In genomic region chr20:6940052-6940451, GRCh38 we compare ENCODE assay signal across 8 cellular contexts.
DNase-seq lines count a peak whose midpoint lies in the region; ATAC-seq and TF ChIP-seq lines count a peak whose summit lies in the region.

No MANE protein-coding gene starts in this region.

- H3K9me2 ChIP-seq in PC-3 (replicated peaks; ENCODE audit: low read length) = no peaks in the 10 kb centered on the region

- DNase-seq in heart right ventricle = peak in 1 of 2 donors; percentile 4
- no peak for DNase-seq in left cardiac atrium
- peak; percentile 63 for DNase-seq in PC-3
- peak; percentile 6 for DNase-seq in fibroblast of pulmonary artery (ENCODE audit: low read depth)
- DNase-seq in HK-2 (ENCODE audit: unreplicated experiment) = no peak
- DNase-seq in CD8-positive, alpha-beta T cell = no peak
- no peak for DNase-seq in amniotic stem cell (lab: John Stamatoyannopoulos, UW)

- ATAC-seq in heart right ventricle (no peak), left cardiac atrium (no peak), PC-3 (no peak), GM19328 (IDR thresholded peaks at IDR 0.05; ENCODE audit: unreplicated experiment) (no peak)
- no peak for ATAC-seq in CD8-positive, alpha-beta T cell

- no peaks in the 10 kb centered on the region for H3K4me1 Mint-ChIP-seq in CD8-positive, alpha-beta T cell (ENCODE audit: low read depth)

- BruUV-seq in PC-3 (replicated peaks; lab: Mats Ljungman, UMichigan) = no TSS peak

- H3K9me3 Mint-ChIP-seq in CD8-positive, alpha-beta T cell = no peaks in the 10 kb centered on the region

- H2AFZ ChIP-seq in PC-3 (ENCODE audit: low read length) = no peak overlapping the region

- H4K20me1 ChIP-seq in PC-3 (ENCODE audit: low read length) = no peaks in the 10 kb centered on the region

- POLR2A ChIA-PET in PC-3 (lab: Charles Lee; ENCODE audit: unreplicated experiment) = no interaction called here
- POLR2A ChIA-PET in CD8-positive, alpha-beta T cell (lab: Charles Lee) = no interaction called here

- H3K9me3 ChIP-seq in heart right ventricle (no peaks in the 10 kb centered on the region), PC-3 (ENCODE audit: low read length) (no peaks in the 10 kb centered on the region)
- H3K9me3 ChIP-seq in CD8-positive, alpha-beta T cell (ENCODE audit: low read length) = no peaks in the 10 kb centered on the region

- H3K36me3 ChIP-seq in heart right ventricle = no peaks in the 10 kb centered on the region
- H3K36me3 ChIP-seq in PC-3 (ENCODE audit: low read depth, low read length) = no peaks in the 10 kb centered on the region
- no peaks in the 10 kb centered on the region for H3K36me3 ChIP-seq in CD8-positive, alpha-beta T cell (ENCODE audit: insufficient read depth, low read length)

- H3K27me3 Mint-ChIP-seq in CD8-positive, alpha-beta T cell (ENCODE audit: low read depth) = no peaks in the 10 kb centered on the region

- H3F3A ChIP-seq in PC-3 (ENCODE audit: low read length, unreplicated experiment) = no peaks in the 10 kb centered on the region

- WGBS in heart right ventricle, 2 donors = 48 to 57% methylated on average over 5 of the region's 5 CpGs

- no peaks in the 10 kb centered on the region for H3K79me2 ChIP-seq in PC-3 (ENCODE audit: low read length)

- no peak overlapping the region for H3K4me3 Mint-ChIP-seq in CD8-positive, alpha-beta T cell

- H3K9ac ChIP-seq in PC-3 (ENCODE audit: low read length) = no peak overlapping the region

- TF ChIP-seq CTCF in heart right ventricle (IDR thresholded peaks at IDR 0.05) (peak in 6 of 9 donors; percentile 7 to 40 (median 18)), PC-3 (conservative IDR thresholded peaks at IDR 0.05; ENCODE audit: low read depth, low read length) (peak; percentile 91), fibroblast of pulmonary artery (IDR thresholded peaks at IDR 0.05; ENCODE audit: low read length, missing control alignments) (no peak)
- TF ChIP-seq CTCF in CD8-positive, alpha-beta T cell (IDR thresholded peaks at IDR 0.05) = no peak

- H3K27ac ChIP-seq in heart right ventricle (no peak overlapping the region), PC-3 (ENCODE audit: low read length) (no peak overlapping the region)
- H3K27ac ChIP-seq in CD8-positive, alpha-beta T cell (ENCODE audit: low read depth, low read length) = no peak overlapping the region

- no peak overlapping the region for H3K27ac Mint-ChIP-seq in CD8-positive, alpha-beta T cell

- H3K27me3 ChIP-seq in heart right ventricle (no peaks in the 10 kb centered on the region), PC-3 (ENCODE audit: low read length) (peaks cover 76% of the 10 kb centered on the region)
- no peaks in the 10 kb centered on the region for H3K27me3 ChIP-seq in CD8-positive, alpha-beta T cell (ENCODE audit: insufficient read depth, low read length)

- no peak overlapping the region for H3K4me3 ChIP-seq in heart right ventricle
- no peak overlapping the region for H3K4me3 ChIP-seq in PC-3 (ENCODE audit: low read length)
- H3K4me3 ChIP-seq in fibroblast of pulmonary artery (replicated peaks; ENCODE audit: low read depth, low read length) = no peak overlapping the region
- H3K4me3 ChIP-seq in CD8-positive, alpha-beta T cell (ENCODE audit: low read depth, low read length) = no peak overlapping the region

- no peaks in the 10 kb centered on the region for H3K36me3 Mint-ChIP-seq in CD8-positive, alpha-beta T cell

- no peak overlapping the region for H3K4me2 ChIP-seq in PC-3 (ENCODE audit: low read length)

- intact Hi-C loops in heart right ventricle (cut with DNase I) (no loop called here), left cardiac atrium (cut with DNase I) (no loop called here), PC-3 (cut with micrococcal nuclease) (no loop called here)
- intact Hi-C loops in CD8-positive, alpha-beta T cell (cut with DNase I, micrococcal nuclease) = no loop called here

- CTCF ChIA-PET in PC-3 (lab: Charles Lee) = no interaction called here
- CTCF ChIA-PET in CD8-positive, alpha-beta T cell (lab: Charles Lee) = no interaction called here

- no peaks in the 10 kb centered on the region for H3K4me1 ChIP-seq in heart right ventricle
- H3K4me1 ChIP-seq in PC-3 (ENCODE audit: insufficient read depth, low read length) = no peaks in the 10 kb centered on the region
- no peaks in the 10 kb centered on the region for H3K4me1 ChIP-seq in CD8-positive, alpha-beta T cell (ENCODE audit: insufficient read depth, low read length)

Comparison
In these comparisons a context has a peak if more than half of its experiments do, and no peak if none do; other contexts are left out.
1. DNase-seq: peak in PC-3 (single experiment) and fibroblast of pulmonary artery (single experiment); none in left cardiac atrium (single experiment), HK-2 (single experiment), CD8-positive, alpha-beta T cell (0 of 7) and amniotic stem cell (single experiment).
2. CTCF ChIP-seq: peak in heart right ventricle (6 of 9) and PC-3 (single experiment); none in fibroblast of pulmonary artery (single experiment) and CD8-positive, alpha-beta T cell (single experiment).